In the genomic region with DNA sequence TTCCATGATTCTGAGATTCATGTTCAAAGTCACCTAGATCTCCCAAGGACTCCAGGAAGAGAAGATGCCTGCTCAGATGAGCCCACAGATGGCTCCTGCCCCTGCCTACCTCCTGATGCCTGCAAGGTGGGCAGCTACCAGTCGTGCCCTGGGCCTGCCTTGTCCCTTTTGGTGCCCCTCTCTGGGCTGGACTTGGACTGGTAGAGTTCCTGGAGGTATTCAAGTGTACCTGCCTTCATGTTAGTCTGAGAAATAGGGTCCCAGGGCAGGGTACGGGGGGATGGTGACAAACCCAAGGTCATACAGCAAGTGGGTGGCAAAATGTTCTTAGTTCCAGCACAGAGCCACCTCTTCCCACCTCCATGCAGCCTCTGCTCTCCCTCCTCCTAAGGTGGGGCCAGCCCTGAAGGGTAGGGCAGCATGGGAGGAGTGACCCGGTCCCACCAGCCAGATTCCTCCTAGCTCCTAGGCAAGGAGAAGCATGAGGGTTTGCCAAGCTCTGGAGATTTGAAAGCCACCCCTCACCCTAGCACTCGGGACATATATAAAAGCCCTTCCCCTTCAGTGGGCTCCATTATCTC, we compare ENCODE assay signal across 21 cellular contexts.
"Had no signal": no experiment of that assay in that cellular context is flagged by ENCODE, and none has a peak within 500 bp of the region (broad histone marks: within the 10 kb centered on the region; RNA-seq: fewer than 3 reads in every experiment).

No MANE protein-coding gene starts in this region.

- ATAC-seq: left cardiac atrium; naive thymus-derived CD4-positive, alpha-beta T cell had no signal

- H3K4me3 ChIP-seq: left ventricle myocardium inferior, lower lobe of right lung, sigmoid colon, skin epidermis, stomach, thoracic aorta, transverse colon had no signal

- H3K4me1 ChIP-seq: stomach had no signal

- DNase-seq: cerebellar nuclear complex; dermis blood vessel endothelial cell; effector CD4-positive, alpha-beta T cell; immature natural killer cell; kidney; left cardiac atrium; left ventricle myocardium inferior; lower lobe of right lung; midbrain; naive thymus-derived CD4-positive, alpha-beta T cell; nephron progenitor cell; posterior cingulate gyrus; sigmoid colon; stimulated activated CD4-positive, alpha-beta T cell treated with anti-CD3 and anti-CD28 coated beads, Interleukin-2, amount 100 ng/mL, for 24 hours; stimulated activated naive CD4-positive, alpha-beta T cell; stomach; substantia nigra; transverse colon had no signal

- H3K27ac ChIP-seq: left ventricle myocardium inferior, lower lobe of right lung, neutrophil, sigmoid colon, skin epidermis, stomach, thoracic aorta, transverse colon had no signal

- H3K36me3 ChIP-seq: left ventricle myocardium inferior, lower lobe of right lung, neutrophil, sigmoid colon, stomach, thoracic aorta, transverse colon had no signal

- H3K9me3 ChIP-seq: left ventricle myocardium inferior, lower lobe of right lung, neutrophil, sigmoid colon, stomach, thoracic aorta, transverse colon had no signal

- H3K27me3 ChIP-seq: transverse colon had no signal
